Comparison of ENCODE assay signal across 17 cellular contexts in genomic region chr3:59503441-59503840, GRCh38.
"Had no signal": no experiment of that assay in that cellular context is flagged by ENCODE, and none has a peak within 500 bp of the region (broad histone marks: within the 10 kb centered on the region; RNA-seq: fewer than 3 reads in every experiment).

No MANE protein-coding gene starts in this region.

- H3K9me3 ChIP-seq: esophagus squamous epithelium, gastroesophageal sphincter, neutrophil, ovary, right atrium auricular region, sigmoid colon, stomach, thoracic aorta had no signal

- H3K4me3 Mint-ChIP-seq: naive thymus-derived CD4-positive, alpha-beta T cell; nephron progenitor cell had no signal

- H3K4me3 ChIP-seq: esophagus squamous epithelium, gastroesophageal sphincter, ovary, right atrium auricular region, sigmoid colon, skin epidermis, stomach, thoracic aorta had no signal

- DNase-seq: dermis blood vessel endothelial cell; esophagus squamous epithelium; glutamatergic neuron; islet precursor cell; nephron progenitor cell; ovary; sigmoid colon; stimulated activated naive CD4-positive, alpha-beta T cell; stomach; substantia nigra had no signal

- H3K4me1 ChIP-seq: esophagus squamous epithelium, gastroesophageal sphincter, right atrium auricular region, sigmoid colon, stomach had no signal

- H3K36me3 ChIP-seq: esophagus squamous epithelium, gastroesophageal sphincter, neutrophil, ovary, right atrium auricular region, sigmoid colon, stomach, thoracic aorta had no signal

- ATAC-seq: gastroesophageal sphincter; left lobe of liver; naive thymus-derived CD4-positive, alpha-beta T cell had no signal

- H3K27ac ChIP-seq: esophagus squamous epithelium, gastroesophageal sphincter, neutrophil, ovary, right atrium auricular region, sigmoid colon, skin epidermis, stomach, thoracic aorta had no signal

- H3K27me3 ChIP-seq: esophagus squamous epithelium, gastroesophageal sphincter, neutrophil, ovary, right atrium auricular region, sigmoid colon, stomach had no signal

- H3K27ac Mint-ChIP-seq: nephron progenitor cell had no signal
